14 cellular contexts compared by ENCODE assay signal in the genomic region with DNA sequence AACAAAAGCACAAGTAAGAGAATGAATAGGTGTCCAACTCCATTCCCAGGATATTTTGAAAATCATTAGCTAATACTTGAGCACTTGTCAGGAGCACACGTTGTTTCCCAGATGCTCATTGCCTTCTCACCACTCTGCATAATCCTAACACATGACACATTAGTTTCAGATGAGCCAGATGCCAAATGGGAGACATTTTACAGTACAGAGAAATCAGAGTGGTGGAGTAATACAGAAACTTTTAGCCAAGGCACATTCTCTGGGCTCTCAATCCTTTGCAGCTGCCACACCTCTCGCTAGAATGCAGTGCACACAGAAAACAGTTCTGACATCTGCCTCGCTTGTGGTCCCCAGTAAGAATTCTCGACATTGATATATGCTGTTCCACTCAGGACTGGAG.
DNase-seq lines count a peak whose midpoint lies in the region; ATAC-seq, FAIRE-seq and TF ChIP-seq lines count a peak whose summit lies in the region.
"Had no signal": no experiment of that assay in that cellular context is flagged by ENCODE, and none has a peak within 500 bp of the region (broad histone marks: within the 10 kb centered on the region; RNA-seq: fewer than 3 reads in every experiment).

No MANE protein-coding gene starts in this region.

- no peak for FAIRE-seq in GM19239 (lab: Jason Lieb, UNC)

- peak; percentile 32 for DNase-seq in Caki2 (ENCODE audit: low read depth)
- DNase-seq in IMR-90 = peak; percentile 74
- DNase-seq in epithelial cell of proximal tubule (ENCODE audit: low read depth) = peak; percentile 73
- DNase-seq in CD4-positive, alpha-beta T cell = no peak
- no peak for DNase-seq in GM19239 (ENCODE audit: insufficient read length, low spot score)
- no peak for DNase-seq in activated naive CD4-positive, alpha-beta T cell treated with anti-CD3 and anti-CD28 coated beads, Interleukin-2, amount 50 U/mL, for 16 hours
- no peak for DNase-seq in left ventricle myocardium inferior
- DNase-seq: activated CD4-positive, alpha-beta T cell treated with anti-CD3 and anti-CD28 coated beads for 48 hours; BE2C; erythroblast; NCI-H1417 treated with DMSO at 0.1 percent for 48 hours; nucleus accumbens had no signal

- H3K79me1 ChIP-seq in IMR-90 (ENCODE audit: low read depth in 1 of 2, low read length in 2 of 2) = peaks cover 9 to 50% of the 10 kb centered on the region in 2 experiments; a peak in 3 of 4 replicates

- no peak overlapping the region for H3K9ac ChIP-seq in IMR-90 (ENCODE audit: low read depth, low read length)

- no peak overlapping the region for H3K27ac Mint-ChIP-seq in CD4-positive, alpha-beta T cell

- H3K4me3 ChIP-seq in IMR-90 (ENCODE audit: insufficient read depth, low read depth, low read length) (no peak overlapping the region), epithelial cell of proximal tubule (ENCODE audit: low read depth, low read length) (no peak overlapping the region), muscle layer of duodenum (ENCODE audit: low read depth in 1 of 2, low read length in 2 of 2) (no peak overlapping the region), left ventricle myocardium inferior (no peak overlapping the region)

- POLR2A ChIA-PET in IMR-90 (lab: Charles Lee; ENCODE audit: unreplicated experiment) = no interaction called here
- POLR2A ChIA-PET in CD4-positive, alpha-beta T cell (lab: Charles Lee) = no interaction called here

- no peaks in the 10 kb centered on the region for H3K36me3 Mint-ChIP-seq in CD4-positive, alpha-beta T cell (ENCODE audit: low read depth)

- H2BK120ac ChIP-seq in IMR-90 (ENCODE audit: low read depth, low read length) = no peak overlapping the region

- no peak overlapping the region for H2AK9ac ChIP-seq in IMR-90 (replicated peaks; ENCODE audit: low read depth, low read length, poor library complexity)

- H3K9me3 ChIP-seq in IMR-90 (ENCODE audit: control insufficient read depth, insufficient read depth, low read length) = no peaks in the 10 kb centered on the region
- H3K9me3 ChIP-seq in muscle layer of duodenum (ENCODE audit: control insufficient read depth in 1 of 2, low read length in 2 of 2) = no peaks in the 10 kb centered on the region
- H3K9me3 ChIP-seq in CD4-positive, alpha-beta T cell (ENCODE audit: control insufficient read depth, low read length) = no peaks in the 10 kb centered on the region
- H3K9me3 ChIP-seq in left ventricle myocardium inferior (replicated peaks) = no peaks in the 10 kb centered on the region
- H3K9me3 ChIP-seq: BE2C had no signal

- H2BK20ac ChIP-seq in IMR-90 (ENCODE audit: low read depth, low read length) = no peak overlapping the region

- H3K4ac ChIP-seq in IMR-90 (ENCODE audit: low read depth, low read length) = no peak overlapping the region

- ATAC-seq in IMR-90 (ENCODE audit: low read depth) = peak; percentile 42
- ATAC-seq in CD4-positive, alpha-beta T cell (ENCODE audit: poor library complexity) = no peak

- no peaks in the 10 kb centered on the region for H3K36me3 ChIP-seq in IMR-90 (ENCODE audit: control insufficient read depth, insufficient read depth, low read length)
- no peaks in the 10 kb centered on the region for H3K36me3 ChIP-seq in muscle layer of duodenum (ENCODE audit: control insufficient read depth in 1 of 2, insufficient read depth in 2 of 2, low read length in 2 of 2)
- no peaks in the 10 kb centered on the region for H3K36me3 ChIP-seq in left ventricle myocardium inferior
- H3K36me3 ChIP-seq: BE2C had no signal

- no peak overlapping the region for H3K4me3 Mint-ChIP-seq in CD4-positive, alpha-beta T cell
- H3K4me3 Mint-ChIP-seq: central memory CD8-positive, alpha-beta T cell had no signal

- no peaks in the 10 kb centered on the region for H3K9me1 ChIP-seq in IMR-90 (ENCODE audit: insufficient read depth, low read length)

- H3K4me1 ChIP-seq in IMR-90 (ENCODE audit: control insufficient read depth, insufficient read depth, low read length) (peaks cover 7% of the 10 kb centered on the region), muscle layer of duodenum (ENCODE audit: control insufficient read depth in 1 of 2, insufficient read depth in 2 of 2, low read length in 2 of 2) (peaks cover 0 to 27% of the 10 kb centered on the region in 2 donors), left ventricle myocardium inferior (no peaks in the 10 kb centered on the region)
- H3K4me1 ChIP-seq: BE2C had no signal

- TF ChIP-seq RAD21 in IMR-90 (IDR thresholded peaks at IDR 0.05; ENCODE audit: low read length) = no peak

- H2BK15ac ChIP-seq in IMR-90 (ENCODE audit: low read depth, low read length) = no peak overlapping the region

- no peak overlapping the region for H2AFZ ChIP-seq in IMR-90 (replicated peaks; ENCODE audit: low read length, poor library complexity)

- TF ChIP-seq CTCF in IMR-90 (conservative IDR thresholded peaks at IDR 0.05; ENCODE audit: low read depth, low read length) = no peak
- no peak for TF ChIP-seq CTCF in epithelial cell of proximal tubule (conservative IDR thresholded peaks at IDR 0.05; ENCODE audit: low read depth, low read length)
- TF ChIP-seq CTCF in CD4-positive, alpha-beta T cell (IDR thresholded peaks at IDR 0.05) = no peak
- no peak for TF ChIP-seq CTCF in left ventricle myocardium inferior (IDR thresholded peaks at IDR 0.05; ENCODE audit: borderline replicate concordance)

- H4K5ac ChIP-seq in IMR-90 (ENCODE audit: low read depth, low read length) = peak overlapping the region; percentile 23; the same call in 1 of the 2 replicates

- no peak overlapping the region for H3K14ac ChIP-seq in IMR-90 (replicated peaks; ENCODE audit: low read depth, low read length)

- H3K27me3 ChIP-seq in IMR-90 (ENCODE audit: control insufficient read depth, insufficient read depth, low read length) = no peaks in the 10 kb centered on the region
- no peaks in the 10 kb centered on the region for H3K27me3 ChIP-seq in muscle layer of duodenum (ENCODE audit: low read depth, low read length)
- peaks cover 7% of the 10 kb centered on the region for H3K27me3 ChIP-seq in CD4-positive, alpha-beta T cell (ENCODE audit: control insufficient read depth, insufficient read depth, low read length)
- H3K27me3 ChIP-seq in left ventricle myocardium inferior (ENCODE audit: low read depth) = no peaks in the 10 kb centered on the region
- H3K27me3 ChIP-seq: BE2C had no signal

- no peak overlapping the region for H2AK5ac ChIP-seq in IMR-90 (ENCODE audit: low read depth, low read length)

- H4K91ac ChIP-seq in IMR-90 (ENCODE audit: insufficient read depth, low read depth, low read length) = no peak overlapping the region

- intact Hi-C loops in IMR-90 (cut with micrococcal nuclease) (no loop called here), left ventricle myocardium inferior (cut with micrococcal nuclease) (no loop called here)
- intact Hi-C loops in CD4-positive, alpha-beta T cell (cut with DNase I, micrococcal nuclease) = no loop called here

- peak overlapping the region; percentile 12 for H2BK5ac ChIP-seq in IMR-90 (ENCODE audit: low read depth, low read length, poor library complexity, severe bottlenecking)

- H4K20me1 ChIP-seq in IMR-90 (ENCODE audit: insufficient read depth, low read length) = peaks cover 3% of the 10 kb centered on the region; the same call in 1 of the 2 replicates

- peaks cover 41% of the 10 kb centered on the region for H3K27me3 Mint-ChIP-seq in CD4-positive, alpha-beta T cell

- H4K8ac ChIP-seq in IMR-90 (ENCODE audit: low read depth in 2 of 2, low read length in 2 of 2) = peak overlapping the region in 1 of 2 experiments; percentile 17; a peak in 1 of 4 replicates

- peak overlapping the region; percentile 44 for H3K4me2 ChIP-seq in IMR-90 (ENCODE audit: low read depth, low read length)

- no TSS peak for BruUV-seq in IMR-90 (replicated peaks; lab: Mats Ljungman, UMichigan)

- H3K27ac ChIP-seq in IMR-90 (ENCODE audit: insufficient read depth, low read length) (no peak overlapping the region), muscle layer of duodenum (ENCODE audit: low read length) (peak overlapping the region; percentile 12), left ventricle myocardium inferior (replicated peaks) (no peak overlapping the region)
- H3K27ac ChIP-seq in CD4-positive, alpha-beta T cell (ENCODE audit: low read depth, low read length) = no peak overlapping the region

- no peak overlapping the region for H3K18ac ChIP-seq in IMR-90 (ENCODE audit: low read depth, low read length)

- dilution Hi-C loops in IMR-90 (cut with HindIII; ENCODE audit: low sequenced_read_pairs, unreplicated experiment) = no loop called here

- WGBS in IMR-90 (ENCODE audit: extremely low coverage in 2 of 2, insufficient read length in 1 of 2), 2 experiments = 40% methylated on average over 1 of the region's 4 CpGs; no CpG with 5 or more reads in 1 of the 2 experiments

- no peaks in the 10 kb centered on the region for H3K9me3 Mint-ChIP-seq in CD4-positive, alpha-beta T cell
- H3K9me3 Mint-ChIP-seq: central memory CD8-positive, alpha-beta T cell had no signal

- CTCF ChIA-PET in IMR-90 (lab: Yijun Ruan, JAX) = interaction anchor here (1.3 to 1.4 kb wide), 2 partner anchors 15 to 77 kb away, joined by 3 to 4 read pairs; partner anchors contain the start of gene P3H2
- CTCF ChIA-PET in CD4-positive, alpha-beta T cell (lab: Charles Lee) = no interaction called here

- H3K23ac ChIP-seq in IMR-90 (ENCODE audit: low read depth, low read length) = peak overlapping the region; percentile 58; the same call in 1 of the 2 replicates

- no peaks in the 10 kb centered on the region for H3K4me1 Mint-ChIP-seq in CD4-positive, alpha-beta T cell (ENCODE audit: low read depth)
- H3K4me1 Mint-ChIP-seq: central memory CD8-positive, alpha-beta T cell had no signal

- in situ Hi-C loops in Caki2 (cut with HindIII; ENCODE audit: low pct_unique_long_range_greater_than_20kb, low sequenced_read_pairs) = no loop called here
- in situ Hi-C loops in IMR-90 (cut with MboI; ENCODE audit: low sequenced_read_pairs) = no loop called here

- no peak overlapping the region for H3K56ac ChIP-seq in IMR-90 (ENCODE audit: extremely low read depth, insufficient read depth, low read length)

- TF ChIP-seq POLR2A in IMR-90 (IDR thresholded peaks at IDR 0.05; ENCODE audit: low read depth, low read length) = no peak

TF ChIP-seq in IMR-90, 13 proteins besides CTCF, POLR2A, EP300 and RAD21:
- TF ChIP-seq RFX5 (IDR thresholded peaks at IDR 0.05; ENCODE audit: low read depth, low read length) = no peak
- TF ChIP-seq CEBPB (IDR thresholded peaks at IDR 0.05; ENCODE audit: low read depth, low read length) = no peak
- peak; percentile 17; the same call in 1 of the 2 replicates for TF ChIP-seq BHLHE40 (IDR thresholded peaks at IDR 0.05; ENCODE audit: low read depth, low read length)

Comparison
In these comparisons a context has a peak if more than half of its experiments do, and no peak if none do; other contexts are left out.
1. DNase-seq: peak in Caki2 (single experiment), IMR-90 (single experiment) and epithelial cell of proximal tubule (single experiment); none in CD4-positive, alpha-beta T cell (0 of 10), GM19239 (single experiment), activated naive CD4-positive, alpha-beta T cell treated with anti-CD3 and anti-CD28 coated beads, Interleukin-2, amount 50 U/mL, for 16 hours (single experiment) and left ventricle myocardium inferior (single experiment).